ENCODE assay signal across 8 cellular contexts in genomic region chr1:42847111-42847580, GRCh38. TPM values are rescaled to one million over a fixed set of nuclear protein-coding genes. Genes with fewer than 3 reads are reported as not detected.
A peak's percentile ranks its signal among the peaks of the same experiment; 100 is the strongest.
DNase-seq lines count a peak whose midpoint lies in the region; ATAC-seq and TF ChIP-seq lines count a peak whose summit lies in the region.

No MANE protein-coding gene starts in this region.

- CTCF ChIA-PET in CD4-positive, alpha-beta T cell (lab: Charles Lee), result interaction anchor here (1.4 to 2.6 kb wide), 8 partner anchors 10 to 226 kb away, joined by 3 to 20 read pairs (median 5); partner anchors contain the start of genes C1orf50, ERMAP, P3H1 and SVBP

- POLR2A ChIA-PET in CD4-positive, alpha-beta T cell (lab: Charles Lee), result interaction anchor here (1.4 to 2.4 kb wide), 4 partner anchors 9 to 165 kb away, joined by 3 to 53 read pairs (median 12); partner anchors contain the start of genes C1orf50, ERMAP, P3H1 and SVBP

- H3K27me3 ChIP-seq in CD4-positive, alpha-beta T cell (ENCODE audit: control insufficient read depth, insufficient read depth, low read length), result no peaks in the 10 kb centered on the region

- in situ Hi-C loops in GM13976 (cut with MboI; ENCODE audit: low sequenced_read_pairs, unreplicated experiment), result no loop called here

- no peak overlapping the region for H3K27ac ChIP-seq in CD4-positive, alpha-beta T cell (ENCODE audit: low read depth, low read length)

- peaks cover 2% of the 10 kb centered on the region for H3K9me3 Mint-ChIP-seq in CD4-positive, alpha-beta T cell
- H3K9me3 Mint-ChIP-seq in IgD-negative memory B cell, result peaks cover 0 to 1% (median 0%) of the 10 kb centered on the region in 3 donors
- no peaks in the 10 kb centered on the region for H3K9me3 Mint-ChIP-seq in central memory CD8-positive, alpha-beta T cell
- H3K9me3 Mint-ChIP-seq in naive B cell, result peaks cover 0 to 4% (median 0%) of the 10 kb centered on the region in 7 donors

- H3K36me3 Mint-ChIP-seq in CD4-positive, alpha-beta T cell (ENCODE audit: low read depth), result peaks cover 47% of the 10 kb centered on the region
- H3K36me3 Mint-ChIP-seq in IgD-negative memory B cell, result peaks cover 14% of the 10 kb centered on the region
- no peaks in the 10 kb centered on the region for H3K36me3 Mint-ChIP-seq in central memory CD8-positive, alpha-beta T cell (ENCODE audit: insufficient read depth)
- peaks cover 8 to 14% of the 10 kb centered on the region in 2 donors for H3K36me3 Mint-ChIP-seq in naive B cell

- ATAC-seq in CD4-positive, alpha-beta T cell (ENCODE audit: poor library complexity), result no peak
- ATAC-seq in central memory CD8-positive, alpha-beta T cell (replicated peaks; ENCODE audit: extremely low read depth, poor library complexity, severe bottlenecking), result no peak
- no peak for ATAC-seq in naive B cell (ENCODE audit: low read depth in 2 of 2)

- peaks cover 38% of the 10 kb centered on the region for H3K4me1 Mint-ChIP-seq in CD4-positive, alpha-beta T cell (ENCODE audit: low read depth)
- peaks cover 22 to 25% (median 25%) of the 10 kb centered on the region in 3 donors for H3K4me1 Mint-ChIP-seq in IgD-negative memory B cell
- peaks cover 26% of the 10 kb centered on the region for H3K4me1 Mint-ChIP-seq in central memory CD8-positive, alpha-beta T cell
- H3K4me1 Mint-ChIP-seq in naive B cell, result peaks cover 25 to 44% (median 29%) of the 10 kb centered on the region in 3 donors

- no peak for TF ChIP-seq CTCF in CD4-positive, alpha-beta T cell (IDR thresholded peaks at IDR 0.05)
- no peak for TF ChIP-seq CTCF in GM13976 (IDR thresholded peaks at IDR 0.05; ENCODE audit: borderline replicate concordance, control extremely low read depth, extremely low read depth, insufficient read depth, missing control alignments)

- DNase-seq in CD4-positive, alpha-beta T cell, result no peak
- DNase-seq in central memory CD8-positive, alpha-beta T cell (ENCODE audit: low spot score in 2 of 2), result no peak
- DNase-seq in naive B cell (no peak), GOT3 (lab: John Stamatoyannopoulos, UW) (no peak), NCI-H446 treated with DMSO at 0.1 percent for 48 hours (lab: John Stamatoyannopoulos, UW) (no peak), NCI-H1092 (lab: John Stamatoyannopoulos, UW) (no peak), GM13976 (ENCODE audit: low spot score) (no peak)

- intact Hi-C loops in CD4-positive, alpha-beta T cell (cut with DNase I, micrococcal nuclease), result loop anchor here (2.0 to 10.0 kb wide), 6 partner anchors 30 to 508 kb away; partner anchors contain the start of genes C1orf50 (in 2 of the 2), P3H1 (in 2 of the 2), CCDC30 (in 1 of the 2) and CDC20 (in 1 of the 2)

- no peaks in the 10 kb centered on the region for H3K9me3 ChIP-seq in CD4-positive, alpha-beta T cell (ENCODE audit: control insufficient read depth, low read length)

- peak overlapping the region; percentile 67 for H3K27ac Mint-ChIP-seq in CD4-positive, alpha-beta T cell
- H3K27ac Mint-ChIP-seq in IgD-negative memory B cell (peak overlapping the region; percentile 8 to 80 (median 18)), naive B cell (peak overlapping the region; percentile 50 to 97 (median 86))
- peak overlapping the region; percentile 87 for H3K27ac Mint-ChIP-seq in central memory CD8-positive, alpha-beta T cell (ENCODE audit: low read depth)

- H3K4me3 Mint-ChIP-seq in CD4-positive, alpha-beta T cell, result peak overlapping the region; percentile 94
- H3K4me3 Mint-ChIP-seq in IgD-negative memory B cell, result peak overlapping the region; percentile 87 to 95 (median 92)
- H3K4me3 Mint-ChIP-seq in central memory CD8-positive, alpha-beta T cell, result peak overlapping the region; percentile 88
- peak overlapping the region; percentile 88 to 97 (median 96) for H3K4me3 Mint-ChIP-seq in naive B cell

- H3K27me3 Mint-ChIP-seq in CD4-positive, alpha-beta T cell, result no peaks in the 10 kb centered on the region
- H3K27me3 Mint-ChIP-seq in IgD-negative memory B cell (no peaks in the 10 kb centered on the region), naive B cell (no peaks in the 10 kb centered on the region)
- H3K27me3 Mint-ChIP-seq in central memory CD8-positive, alpha-beta T cell, result no peaks in the 10 kb centered on the region

RNA-seq across cellular contexts. Expression of gene ZNF691, which starts 0.7 kb away (rescaled TPM):
- total RNA-seq in CD4-positive, alpha-beta T cell, result 1 to 10 TPM; 1.2 to 1.7 TPM
- polyA plus RNA-seq in IgD-negative memory B cell, result 10.5 TPM
- polyA plus RNA-seq in naive B cell (ENCODE audit: low read depth in 6 of 6), result 10 to 100 TPM in 2 of 6 donors, 1 to 10 TPM in 3, not detected in 1; 6.2 to 13.4 (median 9.4) TPM

RNA-seq across cellular contexts. Expression of gene SVBP, which starts 29.9 kb away (rescaled TPM):
- 10 to 100 TPM; 19.2 to 21.3 TPM for total RNA-seq in CD4-positive, alpha-beta T cell
- polyA plus RNA-seq in IgD-negative memory B cell (47.1 TPM), naive B cell (ENCODE audit: low read depth in 6 of 6) (10 to 100 TPM; 51.0 to 73.2 (median 65.8) TPM)

RNA-seq across cellular contexts. Expression of gene ERMAP, which starts 30.2 kb away (rescaled TPM):
- 1 to 10 TPM; 4.4 to 5.0 TPM for total RNA-seq in CD4-positive, alpha-beta T cell
- polyA plus RNA-seq in IgD-negative memory B cell (1.9 TPM), naive B cell (ENCODE audit: low read depth in 6 of 6) (1 to 10 TPM in 5 of 6 donors, not detected in 1; 2.2 to 3.7 (median 2.6) TPM)

Comparison
In these comparisons a context has a peak if more than half of its experiments do, and no peak if none do; other contexts are left out.
1. H3K27ac Mint-ChIP-seq: peak in every context shown above with its lines; median percentile 87 in central memory CD8-positive, alpha-beta T cell; 86 in naive B cell; 67 in CD4-positive, alpha-beta T cell; 18 in IgD-negative memory B cell.